8 cellular contexts compared by ENCODE assay signal in the genomic region with DNA sequence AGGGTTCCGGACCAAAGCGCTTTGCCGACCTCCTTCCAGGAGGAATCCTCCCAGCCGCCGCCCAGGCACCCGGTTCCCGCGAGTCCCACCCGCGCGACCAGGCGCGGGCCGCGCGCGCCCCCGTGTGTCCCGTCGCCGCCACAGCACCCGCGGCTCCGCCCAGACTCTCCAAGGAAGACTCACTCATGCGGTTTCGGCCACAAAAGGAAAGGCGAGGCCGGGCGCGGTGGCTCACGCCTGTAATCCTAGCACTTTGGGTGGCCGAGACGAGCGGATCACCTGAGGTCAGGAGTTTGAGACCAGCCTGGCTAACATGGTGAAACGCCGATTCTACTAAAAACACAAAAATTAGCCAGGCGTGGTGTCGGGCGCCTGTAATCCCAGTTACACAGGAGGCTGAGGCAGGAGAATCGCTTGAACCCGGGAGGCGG. TPM values are rescaled to one million over a fixed set of nuclear protein-coding genes. Genes with fewer than 3 reads are reported as not detected.
DNase-seq lines count a peak whose midpoint lies in the region; ATAC-seq and TF ChIP-seq lines count a peak whose summit lies in the region.

No MANE protein-coding gene starts in this region.

- peaks cover 13% of the 10 kb centered on the region for H3K79me1 ChIP-seq in mesenchymal stem cell (replicated peaks; ENCODE audit: low read length, poor library complexity, severe bottlenecking)

- H3K27ac ChIP-seq in mesenchymal stem cell (ENCODE audit: low read length, poor library complexity, severe bottlenecking): no peak overlapping the region

- peaks cover 9 to 27% of the 10 kb centered on the region in 2 experiments for H3K27me3 ChIP-seq in mesenchymal stem cell (ENCODE audit: control insufficient read depth in 1 of 2, insufficient read depth in 1 of 2, low read length in 2 of 2)

- H4K8ac ChIP-seq in mesenchymal stem cell (ENCODE audit: low read length): peak overlapping the region; percentile 32

- H2AFZ ChIP-seq in mesenchymal stem cell (ENCODE audit: low read depth, low read length): peak overlapping the region; percentile 44

- H3K23ac ChIP-seq in mesenchymal stem cell (ENCODE audit: low read length in 2 of 2): no peak overlapping the region

- CTCF ChIA-PET in HEK293T (lab: Yijun Ruan, JAX): interaction anchor here (0.6 kb wide), 1 partner anchor 44 kb away, joined by 3 read pairs; no protein-coding TSS in a partner anchor

- peak overlapping the region; percentile 86 for H3K4me2 ChIP-seq in mesenchymal stem cell (ENCODE audit: low read length, poor library complexity, severe bottlenecking)

- H2BK15ac ChIP-seq in mesenchymal stem cell (ENCODE audit: low read depth, poor library complexity, severe bottlenecking): no peak overlapping the region

- H3K9ac ChIP-seq in mesenchymal stem cell (ENCODE audit: low read length): peak overlapping the region; percentile 59

- POLR2A ChIA-PET in HEK293T (lab: Yijun Ruan, JAX): no interaction called here

- no peak overlapping the region for H2BK5ac ChIP-seq in mesenchymal stem cell (ENCODE audit: low read depth, low read length, poor library complexity, severe bottlenecking)

- no peak overlapping the region for H4K91ac ChIP-seq in mesenchymal stem cell (ENCODE audit: low read length)

- peaks cover 32% of the 10 kb centered on the region for H3K4me1 ChIP-seq in mesenchymal stem cell (ENCODE audit: control insufficient read depth, insufficient read depth, low read depth, low read length)

- no peak overlapping the region for H2BK120ac ChIP-seq in mesenchymal stem cell (ENCODE audit: low read depth, low read length)

- no peak overlapping the region for H3K4ac ChIP-seq in mesenchymal stem cell (ENCODE audit: low read depth in 1 of 2, low read length in 2 of 2)

- H3K9me3 ChIP-seq in mesenchymal stem cell (ENCODE audit: control insufficient read depth, low read length): no peaks in the 10 kb centered on the region

- H2BK12ac ChIP-seq in mesenchymal stem cell (ENCODE audit: low read length in 2 of 2): no peak overlapping the region

- DNase-seq in COLO829 (ENCODE audit: low spot score) (peak; percentile 87), HEK293T (ENCODE audit: extremely low spot score) (peak; percentile 91), NCI-H69 (lab: John Stamatoyannopoulos, UW) (peak; percentile 92), ecto neural progenitor cell (ENCODE audit: low spot score) (peak; percentile 94), mesenchymal stem cell (peak; percentile 71)
- peak; percentile 46 to 47 for DNase-seq in activated CD4-positive, alpha-beta T cell treated with anti-CD3 and anti-CD28 coated beads, Interleukin-2, amount 50 U/mL, for 4 hours
- DNase-seq in stimulated activated CD8-positive, alpha-beta memory T cell treated with anti-CD3 and anti-CD28 coated beads, Interleukin-15, amount 100 ng/mL, for 48 hours (ENCODE audit: low read depth in 2 of 2): peak; percentile 66 to 79

- no peak overlapping the region for H3K18ac ChIP-seq in mesenchymal stem cell (ENCODE audit: low read depth in 1 of 2, low read length in 2 of 2)

- 14% methylated on average over 42 of the region's 42 CpGs for WGBS in mesenchymal stem cell

- no peaks in the 10 kb centered on the region for H3K36me3 ChIP-seq in mesenchymal stem cell (ENCODE audit: control insufficient read depth in 1 of 2, insufficient read depth in 2 of 2, low read depth in 1 of 2, low read length in 2 of 2)

- no peak for ATAC-seq in HG03354 (IDR thresholded peaks at IDR 0.05; ENCODE audit: poor library complexity, severe bottlenecking, unreplicated experiment)

- no peak overlapping the region for H3K14ac ChIP-seq in mesenchymal stem cell (ENCODE audit: low read length in 2 of 2)

- H2AK5ac ChIP-seq in mesenchymal stem cell (ENCODE audit: low read length, severe bottlenecking): no peak overlapping the region

- peak overlapping the region in 1 of 2 experiments; percentile 53 for H3K4me3 ChIP-seq in mesenchymal stem cell (ENCODE audit: insufficient read depth in 1 of 2, low read depth in 1 of 2, low read length in 2 of 2)

TF ChIP-seq in HEK293T, 16 proteins besides CTCF, POLR2A, EP300 and RAD21:
- TF ChIP-seq SP1 (IDR thresholded peaks at IDR 0.05) (no peak), L3MBTL2 (conservative IDR thresholded peaks at IDR 0.05) (peak; percentile 74)

RNA-seq across cellular contexts. Expression of gene PKMYT1, which starts 3.5 kb away (rescaled TPM):
- 7.7 TPM for polyA plus RNA-seq in mesenchymal stem cell (2013, experiment 1 of 2)
- 7.0 TPM for polyA plus RNA-seq in mesenchymal stem cell (2013, experiment 2 of 2)

RNA-seq across cellular contexts. Expression of gene PAQR4, which starts 14.6 kb away (rescaled TPM):
- 4.9 TPM for polyA plus RNA-seq in mesenchymal stem cell (2013, experiment 1 of 2)
- polyA plus RNA-seq in mesenchymal stem cell (2013, experiment 2 of 2): 4.8 TPM

RNA-seq across cellular contexts. Expression of gene KREMEN2, which starts 19.6 kb away (rescaled TPM):
- not detected for polyA plus RNA-seq in mesenchymal stem cell (2013, experiment 1 of 2)
- 0.01 TPM for polyA plus RNA-seq in mesenchymal stem cell (2013, experiment 2 of 2)

RNA-seq across cellular contexts. Expression of gene CLDN9, which starts 29.0 kb away (rescaled TPM):
- not detected for polyA plus RNA-seq in mesenchymal stem cell (2013, experiment 1 of 2)
- not detected for polyA plus RNA-seq in mesenchymal stem cell (2013, experiment 2 of 2)

RNA-seq across cellular contexts. Expression of gene CLDN6, which starts 34.3 kb away (rescaled TPM):
- polyA plus RNA-seq in mesenchymal stem cell (2013, experiment 1 of 2): 0.04 TPM
- 0.14 TPM for polyA plus RNA-seq in mesenchymal stem cell (2013, experiment 2 of 2)
